In the genomic region with DNA sequence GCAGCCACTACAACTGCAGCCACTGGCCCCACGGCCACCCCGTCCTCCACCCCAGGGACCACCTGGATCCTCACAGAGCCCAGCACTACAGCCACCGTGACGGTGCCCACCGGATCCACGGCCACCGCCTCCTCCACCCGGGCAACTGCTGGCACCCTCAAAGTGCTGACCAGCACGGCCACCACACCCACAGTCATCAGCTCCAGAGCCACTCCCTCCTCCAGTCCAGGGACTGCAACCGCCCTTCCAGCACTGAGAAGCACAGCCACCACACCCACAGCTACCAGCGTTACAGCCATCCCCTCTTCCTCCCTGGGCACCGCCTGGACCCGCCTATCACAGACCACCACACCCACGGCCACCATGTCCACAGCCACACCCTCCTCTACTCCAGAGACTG, we compare ENCODE assay signal across 10 cellular contexts. TPM values are rescaled to one million over a fixed set of nuclear protein-coding genes. Genes with fewer than 3 reads are reported as not detected.
DNase-seq lines count a peak whose midpoint lies in the region; ATAC-seq and TF ChIP-seq lines count a peak whose summit lies in the region.
"Not testable (repeated sequence)": the region's sequence is repeated elsewhere in the genome, so short reads cannot be mapped to it uniquely, and the experiment has no call there.
"Had no signal": no experiment of that assay in that cellular context is flagged by ENCODE, and none has a peak within 500 bp of the region (broad histone marks: within the 10 kb centered on the region; RNA-seq: fewer than 3 reads in every experiment).

No MANE protein-coding gene starts in this region.

- intact Hi-C loops in colonic mucosa (cut with DNase I); left colon (cut with DNase I, micrococcal nuclease); transverse colon (cut with DNase I; ENCODE audit: low total_unique reads): not testable (repeated sequence)

- H3K4me1 ChIP-seq in HEK293 (ENCODE audit: control insufficient read depth, insufficient read depth, low read length); colonic mucosa; mucosa of rectum (ENCODE audit: control insufficient read depth in 2 of 2, insufficient read depth in 2 of 2, low read length in 2 of 2); transverse colon: not testable (repeated sequence)

- DNase-seq in colonic mucosa: peak; percentile 69
- DNase-seq in left colon: peak; percentile 66 to 73
- peak; percentile 69 for DNase-seq in transverse colon

- POLR2A ChIA-PET in HEK293 (lab: Yijun Ruan, JAX): not testable (repeated sequence)

- not testable (repeated sequence) for H3K27ac ChIP-seq in HEK293 (ENCODE audit: extremely low read depth, low read depth, low read length); colonic mucosa
- H3K27ac ChIP-seq in mucosa of rectum (ENCODE audit: low read depth in 2 of 2, low read length in 2 of 2) (peak overlapping the region; percentile 58 to 81), transverse colon (peak overlapping the region; percentile 30 to 70 (median 58))

- not testable (repeated sequence) for H3K9me3 ChIP-seq in HEK293 (ENCODE audit: control insufficient read depth, insufficient read depth, low read depth, low read length); colonic mucosa; mucosa of rectum (ENCODE audit: control insufficient read depth in 2 of 2, low read length in 2 of 2); transverse colon

- H3K36me3 ChIP-seq in HEK293 (ENCODE audit: control insufficient read depth in 2 of 2, insufficient read depth in 1 of 2, low read length in 2 of 2); colonic mucosa; mucosa of rectum (ENCODE audit: control insufficient read depth in 2 of 2, insufficient read depth in 2 of 2, low read length in 2 of 2); transverse colon: not testable (repeated sequence)

- H3K4me3 ChIP-seq in HEK293 (ENCODE audit: low read depth, low read length); colonic mucosa; mucosa of rectum (ENCODE audit: low read length in 2 of 2); transverse colon: not testable (repeated sequence)

- not testable (repeated sequence) for H3K9ac ChIP-seq in colonic mucosa (ENCODE audit: low read depth in 2 of 2, low read length in 2 of 2); mucosa of rectum (ENCODE audit: low read depth in 1 of 2, low read length in 2 of 2)

- peak; percentile 73 for ATAC-seq in left colon

- WGBS in transverse colon (ENCODE audit: low coverage in 1 of 2), 2 donors: 73% methylated on average over 14 of the region's 14 CpGs; no CpG with 5 or more reads in 1 of the 2 donors

- TF ChIP-seq CTCF in HEK293 (tag by site-specific recombination; IDR thresholded peaks at IDR 0.05); colonic mucosa (IDR thresholded peaks at IDR 0.05); transverse colon (IDR thresholded peaks at IDR 0.05): not testable (repeated sequence)

- H3K27me3 ChIP-seq in colonic mucosa; mucosa of rectum (ENCODE audit: control insufficient read depth in 2 of 2, insufficient read depth in 2 of 2, low read length in 2 of 2); transverse colon: not testable (repeated sequence)

- CTCF ChIA-PET in HEK293 (lab: Yijun Ruan, JAX): not testable (repeated sequence)

- in situ Hi-C loops in transverse colon (cut with MboI; ENCODE audit: low pct_ligation_motif_present in 1 of 4, low pct_unique_long_range_greater_than_20kb in 1 of 4, low sequenced_read_pairs in 3 of 4): not testable (repeated sequence)

- TF ChIP-seq EP300 in transverse colon (IDR thresholded peaks at IDR 0.05; ENCODE audit: low read depth): not testable (repeated sequence)

- not testable (repeated sequence) for TF ChIP-seq POLR2A in transverse colon (IDR thresholded peaks at IDR 0.05)

TF ChIP-seq in HEK293, 187 proteins besides CTCF, POLR2A, EP300 and RAD21:
- peak; percentile 85 for TF ChIP-seq KLF1 (tag by site-specific recombination; IDR thresholded peaks at IDR 0.05)

RNA-seq across cellular contexts. Expression of a gene that starts 23.4 kb away (rescaled TPM):
- 100 to 1,000 TPM; 285 to 655 TPM for total RNA-seq in colonic mucosa
- total RNA-seq in left colon: 100 to 1,000 TPM; 258 to 369 TPM
- 100 to 1,000 TPM in 2 of 4 donors, 10 to 100 TPM in 2; 58.0 to 825 (median 85.6) TPM for total RNA-seq in transverse colon
- total RNA-seq: A172; B cell; Caco-2; CD4-positive, alpha-beta T cell; CD8-positive, alpha-beta T cell had no signal
